In the genomic region with DNA sequence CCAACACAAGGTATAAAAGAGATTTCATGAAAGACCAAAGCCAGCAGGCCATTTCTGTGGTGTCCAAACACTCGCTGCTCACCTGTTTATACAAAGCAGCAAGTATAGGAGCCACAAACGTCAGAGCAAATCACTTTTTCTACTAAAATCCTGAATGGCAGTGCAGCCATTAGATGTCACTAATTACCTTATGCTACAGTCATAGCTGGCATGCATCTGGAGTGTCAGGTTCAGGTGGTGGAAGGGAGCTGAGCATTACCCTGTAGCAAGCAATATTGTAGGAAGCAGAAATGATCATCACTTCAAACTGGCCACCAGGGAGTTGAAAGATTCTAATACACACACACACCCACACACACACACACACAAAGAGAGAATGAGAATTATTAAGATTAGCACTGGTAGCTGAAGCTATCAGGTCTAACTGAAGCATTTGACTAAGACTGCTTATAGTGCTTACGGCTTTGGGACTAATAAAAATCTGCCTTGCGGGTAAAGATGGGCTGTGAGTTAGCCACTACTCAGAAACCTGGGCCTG, we compare ENCODE assay signal across 22 cellular contexts.
DNase-seq lines count a peak whose midpoint lies in the region; ATAC-seq and TF ChIP-seq lines count a peak whose summit lies in the region.
"Had no signal": no experiment of that assay in that cellular context is flagged by ENCODE, and none has a peak within 500 bp of the region (broad histone marks: within the 10 kb centered on the region; RNA-seq: fewer than 3 reads in every experiment).

No MANE protein-coding gene starts in this region.

- no peak overlapping the region for H2AFZ ChIP-seq in Loucy (ENCODE audit: low read length)

- no peaks in the 10 kb centered on the region for H3K27me3 Mint-ChIP-seq in activated B cell treated with CpG ODN at 0.5 μM for 24 hours
- H3K27me3 Mint-ChIP-seq: naive thymus-derived CD8-positive, alpha-beta T cell had no signal

- peaks cover 11% of the 10 kb centered on the region for H3K36me3 Mint-ChIP-seq in activated B cell treated with CpG ODN at 0.5 μM for 24 hours (ENCODE audit: low read depth)

- WGBS in spleen, 5 donors = 77 to 82% (median 78%) methylated on average over 4 of the region's 4 CpGs

- peaks cover 86% of the 10 kb centered on the region for H3K4me1 Mint-ChIP-seq in activated B cell treated with CpG ODN at 0.5 μM for 24 hours

- no peak overlapping the region for H3K9ac ChIP-seq in Loucy (ENCODE audit: low read depth, low read length, poor library complexity, severe bottlenecking)

- H3K4me3 Mint-ChIP-seq in activated B cell treated with CpG ODN at 0.5 μM for 24 hours = peak overlapping the region; percentile 38
- H3K4me3 Mint-ChIP-seq: naive thymus-derived CD8-positive, alpha-beta T cell had no signal

- H3K27me3 ChIP-seq in Loucy (ENCODE audit: insufficient read depth, low read length, poor library complexity, severe bottlenecking) (no peaks in the 10 kb centered on the region), spleen (replicated peaks in 1 of 7) (no peaks in the 10 kb centered on the region)
- H3K27me3 ChIP-seq: adrenal gland had no signal

- H3K36me3 ChIP-seq in Loucy (ENCODE audit: insufficient read depth, low read length) (peaks cover 5% of the 10 kb centered on the region; the same call in 1 of the 2 replicates), spleen (peaks cover 0 to 28% (median 0%) of the 10 kb centered on the region in 6 donors)
- H3K36me3 ChIP-seq: adrenal gland had no signal

- no peak overlapping the region for H3K4me2 ChIP-seq in Loucy (ENCODE audit: low read depth, low read length, poor library complexity, severe bottlenecking)
- H3K4me2 ChIP-seq: A549 had no signal

- peaks cover 21% of the 10 kb centered on the region for H3K4me1 ChIP-seq in Loucy (ENCODE audit: insufficient read depth, low read length, poor library complexity, severe bottlenecking)
- peaks cover 1 to 41% (median 11%) of the 10 kb centered on the region in 6 donors for H3K4me1 ChIP-seq in spleen
- H3K4me1 ChIP-seq: adrenal gland had no signal

- no peak for TF ChIP-seq POLR2A in spleen (IDR thresholded peaks at IDR 0.05)

- CTCF ChIA-PET in activated B cell treated with CpG ODN at 0.5 μM for 24 hours (lab: Charles Lee) = interaction anchor here (0.6 kb wide), 1 partner anchor 79 kb away, joined by 4 read pairs; no protein-coding TSS in a partner anchor

- intact Hi-C loops in activated B cell treated with CpG ODN at 0.5 μM for 24 hours (cut with micrococcal nuclease) (loop anchor here (2.0 to 10.0 kb wide), 4 partner anchors 81 to 749 kb away; partner anchors contain the start of gene TRAM2), spleen (cut with DNase I; ENCODE audit: low total_unique reads) (no loop called here)

- ATAC-seq in activated B cell treated with CpG ODN at 0.5 μM for 24 hours (ENCODE audit: low read depth) (no peak), HG02884 (IDR thresholded peaks at IDR 0.05; ENCODE audit: unreplicated experiment) (no peak), HG03108 (IDR thresholded peaks at IDR 0.05; ENCODE audit: unreplicated experiment) (no peak)
- ATAC-seq: A549; naive thymus-derived CD8-positive, alpha-beta T cell had no signal

- POLR2A ChIA-PET in activated B cell treated with CpG ODN at 0.5 μM for 24 hours (lab: Charles Lee) = interaction anchor here (1.2 kb wide), 1 partner anchor 864 kb away, joined by 4 read pairs; no protein-coding TSS in a partner anchor

- H3K9me3 Mint-ChIP-seq in activated B cell treated with CpG ODN at 0.5 μM for 24 hours = peaks cover 8% of the 10 kb centered on the region

- H3K4me3 ChIP-seq in Loucy (ENCODE audit: low read length, poor library complexity, severe bottlenecking) (no peak overlapping the region), spleen (no peak overlapping the region)
- H3K4me3 ChIP-seq: A549, adrenal gland had no signal

- TF ChIP-seq CTCF in Loucy (conservative IDR thresholded peaks at IDR 0.05; ENCODE audit: low read length) (peak; percentile 41), activated B cell treated with CpG ODN at 0.5 μM for 24 hours (IDR thresholded peaks at IDR 0.05) (no peak), spleen (IDR thresholded peaks at IDR 0.05 in 8 of 11, conservative IDR thresholded peaks at IDR 0.05 in 3 of 11) (no peak)

- DNase-seq in NCI-H2171 treated with DMSO at 0.1 percent for 48 hours (lab: John Stamatoyannopoulos, UW) = peak; percentile 17
- DNase-seq in NCI-H2171 (lab: John Stamatoyannopoulos, UW) = no peak
- no peak for DNase-seq in activated B cell treated with CpG ODN at 0.5 μM for 24 hours
- DNase-seq in spleen = no peak
- DNase-seq in iPS-NIHi11 (ENCODE audit: low spot score) = no peak
- DNase-seq: activated CD4-positive, alpha-beta T cell treated with anti-CD3 and anti-CD28 coated beads, Interleukin-2, amount 50 U/mL, for 4 hours; activated gamma-delta T cell; adrenal gland; dermis blood vessel endothelial cell; mesendoderm; naive thymus-derived CD8-positive, alpha-beta T cell; NCI-H446; OCI-M1; posterior cingulate gyrus; SIG-M5; stimulated activated CD4-positive, alpha-beta T cell treated with anti-CD3 and anti-CD28 coated beads, Interleukin-4, amount 100 ng/mL, for 1 hour; substantia nigra; WERI-Rb-1 had no signal

- no peaks in the 10 kb centered on the region for H3K9me2 ChIP-seq in Loucy (replicated peaks; ENCODE audit: low read depth, low read length)

- no peaks in the 10 kb centered on the region for H3F3A ChIP-seq in Loucy (ENCODE audit: low read depth)

- H3K9me3 ChIP-seq in Loucy (ENCODE audit: insufficient read depth, low read depth, low read length) (no peaks in the 10 kb centered on the region), spleen (peaks cover 0 to 7% (median 4%) of the 10 kb centered on the region in 8 donors)
- H3K9me3 ChIP-seq: A549, adrenal gland had no signal

- H3K27ac ChIP-seq in spleen = peak overlapping the region in 5 of 8 donors; percentile 4 to 88 (median 82)
- H3K27ac ChIP-seq: A549, adrenal gland, WERI-Rb-1 had no signal

- no peaks in the 10 kb centered on the region for H4K20me1 ChIP-seq in Loucy (ENCODE audit: insufficient read depth, low read length, poor library complexity, severe bottlenecking)

- H3K79me2 ChIP-seq in Loucy (ENCODE audit: insufficient read depth, low read length) = no peaks in the 10 kb centered on the region

- H3K27ac Mint-ChIP-seq in activated B cell treated with CpG ODN at 0.5 μM for 24 hours = peak overlapping the region; percentile 98
